In the genomic region with DNA sequence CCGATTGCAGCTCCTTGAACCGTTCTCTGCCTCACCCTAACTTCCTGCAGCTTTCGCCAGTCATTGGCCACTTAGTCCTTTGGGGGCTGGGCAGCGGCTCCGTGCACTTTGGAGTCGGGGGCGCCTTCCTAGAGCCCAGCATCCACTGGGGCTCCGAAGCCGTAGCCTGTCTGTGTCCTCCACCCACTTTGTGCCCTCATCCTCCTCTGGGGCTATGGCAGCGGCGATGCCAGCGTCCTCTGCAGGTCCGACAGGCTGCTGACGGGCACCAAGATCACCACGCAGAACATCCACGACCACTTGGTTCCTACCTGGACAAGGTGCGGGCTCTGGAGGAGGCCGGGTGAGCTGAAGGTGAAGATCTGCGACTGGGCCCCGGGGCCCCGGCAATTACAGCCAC, we compare ENCODE assay signal across 29 cellular contexts. TPM values are rescaled to one million over a fixed set of nuclear protein-coding genes. Genes with fewer than 3 reads are reported as not detected.
"Had no signal": no experiment of that assay in that cellular context is flagged by ENCODE, and none has a peak within 500 bp of the region (broad histone marks: within the 10 kb centered on the region; RNA-seq: fewer than 3 reads in every experiment).

No MANE protein-coding gene starts in this region.

- H3K9me3 Mint-ChIP-seq: natural killer cell had no signal

- H3K27ac Mint-ChIP-seq: dendritic cell treated with granulocyte-macrophage colony-stimulating factor and Interleukin-4, amounts not matched to agents 40 ng/mL and 50 ng/mL, for 4 days; endodermal cell; memory B cell; natural killer cell; stimulated activated naive B cell treated with anti-CD40 and anti-IgM and Interleukin-4, amounts not matched to agents 10 μg/mL and 1 μg/mL and 100 μg/mL, for 72 hours; stimulated activated naive CD8-positive, alpha-beta T cell treated with anti-CD3 and anti-CD28 coated beads, Interleukin-15, Interleukin-2, amounts not matched to agents 100 ng/mL and 50 ng/mL, for 24 hours had no signal

- H3K79me2 ChIP-seq: hepatocyte, parathyroid adenoma had no signal

- H3K36me3 Mint-ChIP-seq: natural killer cell had no signal

- H3K4me3 Mint-ChIP-seq: dendritic cell treated with granulocyte-macrophage colony-stimulating factor and Interleukin-4, amounts not matched to agents 40 ng/mL and 50 ng/mL, for 4 days; endodermal cell; memory B cell; natural killer cell; stimulated activated naive B cell treated with anti-CD40 and anti-IgM and Interleukin-4, amounts not matched to agents 10 μg/mL and 1 μg/mL and 100 μg/mL, for 72 hours; stimulated activated naive CD8-positive, alpha-beta T cell treated with anti-CD3 and anti-CD28 coated beads, Interleukin-15, Interleukin-2, amounts not matched to agents 100 ng/mL and 50 ng/mL, for 24 hours had no signal

- H3K4me1 Mint-ChIP-seq: endodermal cell; memory B cell; stimulated activated naive B cell treated with anti-CD40 and anti-IgM and Interleukin-4, amounts not matched to agents 10 μg/mL and 1 μg/mL and 100 μg/mL, for 72 hours had no signal

- H2AFZ ChIP-seq: hepatocyte, parathyroid adenoma had no signal

- H3K36me3 ChIP-seq: colonic mucosa, gastrocnemius medialis, left ventricle myocardium inferior, neutrophil, prostate gland, right atrium auricular region, sigmoid colon, thoracic aorta, tibial nerve, upper lobe of left lung had no signal

- H3K9ac ChIP-seq: parathyroid adenoma had no signal

- ATAC-seq: esophagus mucosa; gastrocnemius medialis; left cardiac atrium; natural killer cell; stimulated activated naive B cell treated with anti-CD40 and anti-IgM and Interleukin-4, amounts not matched to agents 10 μg/mL and 1 μg/mL and 100 μg/mL, for 72 hours had no signal

- DNase-seq: colonic mucosa; effector CD8-positive, alpha-beta T cell; endodermal cell; foreskin fibroblast; gastrocnemius medialis; head of caudate nucleus; left cardiac atrium; left ventricle myocardium inferior; natural killer cell; sigmoid colon; stimulated activated CD4-positive, alpha-beta T cell treated with anti-CD3 and anti-CD28 coated beads, Interleukin-2, amount 100 ng/mL, for 24 hours; stimulated activated CD4-positive, alpha-beta T cell treated with anti-CD3 and anti-CD28 coated beads, Interleukin-4, amount 100 ng/mL, for 4 hours; stimulated activated naive B cell treated with anti-CD40 and anti-IgM and Interleukin-4, amounts not matched to agents 10 μg/mL and 1 μg/mL and 100 μg/mL, for 72 hours had no signal

- H3K9me3 ChIP-seq: colonic mucosa, gastrocnemius medialis, neutrophil, prostate gland, right atrium auricular region, thoracic aorta had no signal

- H3K4me3 ChIP-seq: colonic mucosa, gastrocnemius medialis, hepatocyte, left ventricle myocardium inferior, lung, prostate gland, right atrium auricular region, sigmoid colon, thoracic aorta, tibial nerve, upper lobe of left lung had no signal

- FAIRE-seq: urothelium cell line had no signal

- H3K27me3 Mint-ChIP-seq: stimulated activated naive B cell treated with anti-CD40 and anti-IgM and Interleukin-4, amounts not matched to agents 10 μg/mL and 1 μg/mL and 100 μg/mL, for 72 hours; stimulated activated naive CD8-positive, alpha-beta T cell treated with anti-CD3 and anti-CD28 coated beads, Interleukin-15, Interleukin-2, amounts not matched to agents 100 ng/mL and 50 ng/mL, for 24 hours had no signal

- H3K27me3 ChIP-seq: colonic mucosa, gastrocnemius medialis, hepatocyte, neutrophil, right atrium auricular region, sigmoid colon, tibial nerve, upper lobe of left lung had no signal

- H3K4me1 ChIP-seq: colonic mucosa, gastrocnemius medialis, parathyroid adenoma, prostate gland had no signal

- H3K4me2 ChIP-seq: hepatocyte had no signal

- H3K27ac ChIP-seq: colonic mucosa, epithelial cell of prostate, gastrocnemius medialis, hepatocyte, left ventricle myocardium inferior, neutrophil, parathyroid adenoma, prostate gland, right atrium auricular region, sigmoid colon, thoracic aorta, tibial nerve, upper lobe of left lung had no signal

RNA-seq across cellular contexts. Expression of gene A2M, which starts 11.8 kb away (rescaled TPM):
- total RNA-seq: mononuclear cell had no signal
